9 cellular contexts compared by ENCODE assay signal in the genomic region with DNA sequence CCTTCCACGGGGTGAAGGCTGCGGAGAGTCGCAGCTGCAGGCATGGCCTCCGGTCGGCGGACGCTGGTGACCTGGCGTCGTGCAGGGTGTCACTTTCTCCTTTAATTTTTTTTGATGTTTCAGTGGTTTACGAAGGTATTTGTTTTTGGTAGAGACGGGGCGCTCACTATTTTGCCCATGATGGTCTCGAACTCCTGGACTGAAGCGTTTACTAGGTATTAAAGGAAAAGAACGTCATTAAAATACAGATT. TPM values are rescaled to one million over a fixed set of nuclear protein-coding genes. Genes with fewer than 3 reads are reported as not detected.
DNase-seq lines count a peak whose midpoint lies in the region; TF ChIP-seq lines count a peak whose summit lies in the region.
"Had no signal": no experiment of that assay in that cellular context is flagged by ENCODE, and none has a peak within 500 bp of the region (broad histone marks: within the 10 kb centered on the region; RNA-seq: fewer than 3 reads in every experiment).

No MANE protein-coding gene starts in this region.

- H3K27me3 Mint-ChIP-seq in activated T-helper 2 cell treated with anti-CD3 and anti-CD28 coated beads, Interferon-gamma antibody, Interleukin-2, Interleukin-4, amounts not matched to agents 10 μg/mL and 5 μg/mL and 100 μg/mL, durations not matched to agents 14 hours and 24 hours and 36 hours (ENCODE audit: low read depth) = peaks cover 17% of the 10 kb centered on the region

- in situ Hi-C loops in transverse colon (cut with MboI; ENCODE audit: low pct_ligation_motif_present in 1 of 4, low pct_unique_long_range_greater_than_20kb in 1 of 4, low sequenced_read_pairs in 3 of 4) = no loop called here

- no peaks in the 10 kb centered on the region for H3K9me3 ChIP-seq in iPS-18c (ENCODE audit: control insufficient read depth, insufficient read depth, low read length)
- no peaks in the 10 kb centered on the region for H3K9me3 ChIP-seq in transverse colon

- WGBS in transverse colon (ENCODE audit: low coverage in 1 of 2), 2 donors = 0 to 7% methylated on average over 9 to 15 of the region's 15 CpGs

- H3K4me1 ChIP-seq in transverse colon = peaks cover 11 to 34% (median 25%) of the 10 kb centered on the region in 4 donors

- H3K4me1 Mint-ChIP-seq in activated T-helper 2 cell treated with anti-CD3 and anti-CD28 coated beads, Interferon-gamma antibody, Interleukin-2, Interleukin-4, amounts not matched to agents 10 μg/mL and 5 μg/mL and 100 μg/mL, durations not matched to agents 14 hours and 24 hours and 36 hours (ENCODE audit: low read depth) = peaks cover 31% of the 10 kb centered on the region

- no peaks in the 10 kb centered on the region for H3K36me3 ChIP-seq in transverse colon

- H3K27ac ChIP-seq in transverse colon = peak overlapping the region in 3 of 4 donors; percentile 23 to 79 (median 57)

- peak overlapping the region; percentile 75; the same call in 1 of the 2 replicates for H3K4me3 ChIP-seq in iPS-18c (ENCODE audit: insufficient read depth, low read depth, low read length)
- peak overlapping the region in 2 of 4 donors; percentile 26 to 75 for H3K4me3 ChIP-seq in transverse colon

- DNase-seq in activated T-cell treated with anti-CD3 and anti-CD28 coated beads, Interleukin-2, amount 50 U/mL, for 1 hour = peak; percentile 39
- no peak for DNase-seq in activated T-cell treated with anti-CD3 and anti-CD28 coated beads for 4 hours
- DNase-seq in activated T-helper 2 cell treated with anti-CD3 and anti-CD28 coated beads, Interferon-gamma antibody, Interleukin-2, Interleukin-4, amounts not matched to agents 10 μg/mL and 5 μg/mL and 100 μg/mL, durations not matched to agents 14 hours and 24 hours and 36 hours (ENCODE audit: low spot score) = no peak
- DNase-seq in transverse colon = no peak
- DNase-seq in dedifferentiated amniotic fluid mesenchymal stem cell (ENCODE audit: extremely low spot score) = no peak
- DNase-seq in effector CD8-positive, alpha-beta T cell (lab: John Stamatoyannopoulos, UW) = no peak
- DNase-seq in DMS53 (lab: John Stamatoyannopoulos, UW) = no peak

- no peaks in the 10 kb centered on the region for H3K9me3 Mint-ChIP-seq in activated T-helper 2 cell treated with anti-CD3 and anti-CD28 coated beads, Interferon-gamma antibody, Interleukin-2, Interleukin-4, amounts not matched to agents 10 μg/mL and 5 μg/mL and 100 μg/mL, durations not matched to agents 14 hours and 24 hours and 36 hours

- no peaks in the 10 kb centered on the region for H3K27me3 ChIP-seq in transverse colon

- peak overlapping the region; percentile 70 for H3K27ac Mint-ChIP-seq in activated T-helper 2 cell treated with anti-CD3 and anti-CD28 coated beads, Interferon-gamma antibody, Interleukin-2, Interleukin-4, amounts not matched to agents 10 μg/mL and 5 μg/mL and 100 μg/mL, durations not matched to agents 14 hours and 24 hours and 36 hours

- intact Hi-C loops in activated T-helper 2 cell treated with anti-CD3 and anti-CD28 coated beads, Interferon-gamma antibody, Interleukin-2, Interleukin-4, amounts not matched to agents 10 μg/mL and 5 μg/mL and 100 μg/mL, durations not matched to agents 14 hours and 24 hours and 36 hours (cut with micrococcal nuclease) = loop anchor here (2.0 to 5.0 kb wide), 3 partner anchors 19 to 95 kb away; a partner anchor contains a TSS
- intact Hi-C loops in transverse colon (cut with DNase I; ENCODE audit: low total_unique reads) = no loop called here

- H3K4me3 Mint-ChIP-seq in activated T-helper 2 cell treated with anti-CD3 and anti-CD28 coated beads, Interferon-gamma antibody, Interleukin-2, Interleukin-4, amounts not matched to agents 10 μg/mL and 5 μg/mL and 100 μg/mL, durations not matched to agents 14 hours and 24 hours and 36 hours (ENCODE audit: low read depth) = peak overlapping the region; percentile 77

- no peak for TF ChIP-seq EP300 in transverse colon (IDR thresholded peaks at IDR 0.05; ENCODE audit: low read depth)

- TF ChIP-seq CTCF in transverse colon (IDR thresholded peaks at IDR 0.05) = peak in 1 of 5 experiments; percentile 8

- H3K36me3 Mint-ChIP-seq in activated T-helper 2 cell treated with anti-CD3 and anti-CD28 coated beads, Interferon-gamma antibody, Interleukin-2, Interleukin-4, amounts not matched to agents 10 μg/mL and 5 μg/mL and 100 μg/mL, durations not matched to agents 14 hours and 24 hours and 36 hours (ENCODE audit: low read depth) = no peaks in the 10 kb centered on the region

- TF ChIP-seq POLR2A in transverse colon (IDR thresholded peaks at IDR 0.05) = no peak

RNA-seq across cellular contexts. Expression of a gene that starts 17.1 kb away (rescaled TPM):
- total RNA-seq in activated T-helper 2 cell treated with anti-CD3 and anti-CD28 coated beads, Interferon-gamma antibody, Interleukin-2, Interleukin-4, amounts not matched to agents 10 μg/mL and 5 μg/mL and 100 μg/mL, durations not matched to agents 14 hours and 24 hours and 36 hours = 9.1 and 9.3 TPM in 2 replicates
- 10 to 100 TPM; 12.1 to 64.3 (median 16.1) TPM for total RNA-seq in transverse colon

RNA-seq across cellular contexts. Expression of a gene that starts 36.1 kb away (rescaled TPM):
- not detected in 2 replicates for total RNA-seq in activated T-helper 2 cell treated with anti-CD3 and anti-CD28 coated beads, Interferon-gamma antibody, Interleukin-2, Interleukin-4, amounts not matched to agents 10 μg/mL and 5 μg/mL and 100 μg/mL, durations not matched to agents 14 hours and 24 hours and 36 hours
- total RNA-seq in transverse colon = not detected

RNA-seq across cellular contexts. Expression of a gene that starts 39.6 kb away (rescaled TPM):
- 0.09 and 0.18 TPM in 2 replicates for total RNA-seq in activated T-helper 2 cell treated with anti-CD3 and anti-CD28 coated beads, Interferon-gamma antibody, Interleukin-2, Interleukin-4, amounts not matched to agents 10 μg/mL and 5 μg/mL and 100 μg/mL, durations not matched to agents 14 hours and 24 hours and 36 hours
- 10 to 100 TPM in 3 of 4 donors, 1 to 10 TPM in 1; 5.2 to 16.3 (median 15.5) TPM for total RNA-seq in transverse colon

RNA-seq across cellular contexts. Expression of a gene that starts 52.9 kb away (rescaled TPM):
- not detected in 2 replicates for total RNA-seq in activated T-helper 2 cell treated with anti-CD3 and anti-CD28 coated beads, Interferon-gamma antibody, Interleukin-2, Interleukin-4, amounts not matched to agents 10 μg/mL and 5 μg/mL and 100 μg/mL, durations not matched to agents 14 hours and 24 hours and 36 hours
- not detected for total RNA-seq in transverse colon
- total RNA-seq: pulmonary artery endothelial cell had no signal
